Comparison of ENCODE assay signal across 2 cellular contexts in the genomic region with DNA sequence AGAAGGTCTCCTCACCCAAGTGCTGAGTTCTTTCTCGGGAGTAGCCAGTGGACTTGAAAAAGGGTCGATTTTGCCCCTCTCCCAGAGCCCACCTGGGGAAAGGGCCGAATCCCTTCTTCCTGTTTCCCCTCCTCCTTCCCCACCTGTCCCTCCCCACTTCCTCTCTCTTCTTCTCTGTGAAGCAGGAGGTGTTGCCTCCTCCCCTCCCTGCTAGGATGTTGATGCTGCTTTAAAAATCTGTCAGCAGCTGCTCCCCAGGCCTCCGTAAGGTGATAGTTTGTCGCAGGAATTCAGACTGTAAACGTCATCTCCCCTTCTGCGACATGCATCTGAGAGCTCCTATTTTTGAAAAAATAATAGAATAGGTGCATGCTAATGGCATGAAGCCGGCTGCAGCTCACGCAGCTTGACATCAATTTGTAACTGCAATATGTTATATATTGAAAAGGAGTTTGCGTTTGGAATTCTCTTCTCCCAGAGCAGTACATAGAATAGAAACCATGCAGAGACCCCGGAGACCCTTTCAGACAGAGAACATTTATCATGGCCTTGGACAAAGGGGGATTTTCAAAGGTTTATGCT.
TF ChIP-seq lines count a peak whose summit lies in the region.

No MANE protein-coding gene starts in this region.

TF ChIP-seq in H1, 55 proteins besides CTCF, POLR2A, EP300 and RAD21 (continued from another document and continues in another):
- TF ChIP-seq, protein P1, sequence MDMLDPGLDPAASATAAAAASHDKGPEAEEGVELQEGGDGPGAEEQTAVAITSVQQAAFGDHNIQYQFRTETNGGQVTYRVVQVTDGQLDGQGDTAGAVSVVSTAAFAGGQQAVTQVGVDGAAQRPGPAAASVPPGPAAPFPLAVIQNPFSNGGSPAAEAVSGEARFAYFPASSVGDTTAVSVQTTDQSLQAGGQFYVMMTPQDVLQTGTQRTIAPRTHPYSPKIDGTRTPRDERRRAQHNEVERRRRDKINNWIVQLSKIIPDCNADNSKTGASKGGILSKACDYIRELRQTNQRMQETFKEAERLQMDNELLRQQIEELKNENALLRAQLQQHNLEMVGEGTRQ (IDR thresholded peaks at IDR 0.05; ENCODE audit: low read length), result no peak
- TF ChIP-seq TAF7 (optimal IDR thresholded peaks at IDR 0.05; ENCODE audit: borderline replicate concordance, low read depth, low read length), result no peak
- no peak for TF ChIP-seq BACH1 (IDR thresholded peaks at IDR 0.05; ENCODE audit: low read length)
- no peak for TF ChIP-seq RFX5 (IDR thresholded peaks at IDR 0.05; ENCODE audit: borderline replicate concordance, low read depth, low read length)
- TF ChIP-seq, protein P2, sequence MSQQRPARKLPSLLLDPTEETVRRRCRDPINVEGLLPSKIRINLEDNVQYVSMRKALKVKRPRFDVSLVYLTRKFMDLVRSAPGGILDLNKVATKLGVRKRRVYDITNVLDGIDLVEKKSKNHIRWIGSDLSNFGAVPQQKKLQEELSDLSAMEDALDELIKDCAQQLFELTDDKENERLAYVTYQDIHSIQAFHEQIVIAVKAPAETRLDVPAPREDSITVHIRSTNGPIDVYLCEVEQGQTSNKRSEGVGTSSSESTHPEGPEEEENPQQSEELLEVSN (IDR thresholded peaks at IDR 0.05), result no peak
- no peak for TF ChIP-seq SIRT6 (IDR thresholded peaks at IDR 0.05; ENCODE audit: low read length)
- TF ChIP-seq, protein P3, sequence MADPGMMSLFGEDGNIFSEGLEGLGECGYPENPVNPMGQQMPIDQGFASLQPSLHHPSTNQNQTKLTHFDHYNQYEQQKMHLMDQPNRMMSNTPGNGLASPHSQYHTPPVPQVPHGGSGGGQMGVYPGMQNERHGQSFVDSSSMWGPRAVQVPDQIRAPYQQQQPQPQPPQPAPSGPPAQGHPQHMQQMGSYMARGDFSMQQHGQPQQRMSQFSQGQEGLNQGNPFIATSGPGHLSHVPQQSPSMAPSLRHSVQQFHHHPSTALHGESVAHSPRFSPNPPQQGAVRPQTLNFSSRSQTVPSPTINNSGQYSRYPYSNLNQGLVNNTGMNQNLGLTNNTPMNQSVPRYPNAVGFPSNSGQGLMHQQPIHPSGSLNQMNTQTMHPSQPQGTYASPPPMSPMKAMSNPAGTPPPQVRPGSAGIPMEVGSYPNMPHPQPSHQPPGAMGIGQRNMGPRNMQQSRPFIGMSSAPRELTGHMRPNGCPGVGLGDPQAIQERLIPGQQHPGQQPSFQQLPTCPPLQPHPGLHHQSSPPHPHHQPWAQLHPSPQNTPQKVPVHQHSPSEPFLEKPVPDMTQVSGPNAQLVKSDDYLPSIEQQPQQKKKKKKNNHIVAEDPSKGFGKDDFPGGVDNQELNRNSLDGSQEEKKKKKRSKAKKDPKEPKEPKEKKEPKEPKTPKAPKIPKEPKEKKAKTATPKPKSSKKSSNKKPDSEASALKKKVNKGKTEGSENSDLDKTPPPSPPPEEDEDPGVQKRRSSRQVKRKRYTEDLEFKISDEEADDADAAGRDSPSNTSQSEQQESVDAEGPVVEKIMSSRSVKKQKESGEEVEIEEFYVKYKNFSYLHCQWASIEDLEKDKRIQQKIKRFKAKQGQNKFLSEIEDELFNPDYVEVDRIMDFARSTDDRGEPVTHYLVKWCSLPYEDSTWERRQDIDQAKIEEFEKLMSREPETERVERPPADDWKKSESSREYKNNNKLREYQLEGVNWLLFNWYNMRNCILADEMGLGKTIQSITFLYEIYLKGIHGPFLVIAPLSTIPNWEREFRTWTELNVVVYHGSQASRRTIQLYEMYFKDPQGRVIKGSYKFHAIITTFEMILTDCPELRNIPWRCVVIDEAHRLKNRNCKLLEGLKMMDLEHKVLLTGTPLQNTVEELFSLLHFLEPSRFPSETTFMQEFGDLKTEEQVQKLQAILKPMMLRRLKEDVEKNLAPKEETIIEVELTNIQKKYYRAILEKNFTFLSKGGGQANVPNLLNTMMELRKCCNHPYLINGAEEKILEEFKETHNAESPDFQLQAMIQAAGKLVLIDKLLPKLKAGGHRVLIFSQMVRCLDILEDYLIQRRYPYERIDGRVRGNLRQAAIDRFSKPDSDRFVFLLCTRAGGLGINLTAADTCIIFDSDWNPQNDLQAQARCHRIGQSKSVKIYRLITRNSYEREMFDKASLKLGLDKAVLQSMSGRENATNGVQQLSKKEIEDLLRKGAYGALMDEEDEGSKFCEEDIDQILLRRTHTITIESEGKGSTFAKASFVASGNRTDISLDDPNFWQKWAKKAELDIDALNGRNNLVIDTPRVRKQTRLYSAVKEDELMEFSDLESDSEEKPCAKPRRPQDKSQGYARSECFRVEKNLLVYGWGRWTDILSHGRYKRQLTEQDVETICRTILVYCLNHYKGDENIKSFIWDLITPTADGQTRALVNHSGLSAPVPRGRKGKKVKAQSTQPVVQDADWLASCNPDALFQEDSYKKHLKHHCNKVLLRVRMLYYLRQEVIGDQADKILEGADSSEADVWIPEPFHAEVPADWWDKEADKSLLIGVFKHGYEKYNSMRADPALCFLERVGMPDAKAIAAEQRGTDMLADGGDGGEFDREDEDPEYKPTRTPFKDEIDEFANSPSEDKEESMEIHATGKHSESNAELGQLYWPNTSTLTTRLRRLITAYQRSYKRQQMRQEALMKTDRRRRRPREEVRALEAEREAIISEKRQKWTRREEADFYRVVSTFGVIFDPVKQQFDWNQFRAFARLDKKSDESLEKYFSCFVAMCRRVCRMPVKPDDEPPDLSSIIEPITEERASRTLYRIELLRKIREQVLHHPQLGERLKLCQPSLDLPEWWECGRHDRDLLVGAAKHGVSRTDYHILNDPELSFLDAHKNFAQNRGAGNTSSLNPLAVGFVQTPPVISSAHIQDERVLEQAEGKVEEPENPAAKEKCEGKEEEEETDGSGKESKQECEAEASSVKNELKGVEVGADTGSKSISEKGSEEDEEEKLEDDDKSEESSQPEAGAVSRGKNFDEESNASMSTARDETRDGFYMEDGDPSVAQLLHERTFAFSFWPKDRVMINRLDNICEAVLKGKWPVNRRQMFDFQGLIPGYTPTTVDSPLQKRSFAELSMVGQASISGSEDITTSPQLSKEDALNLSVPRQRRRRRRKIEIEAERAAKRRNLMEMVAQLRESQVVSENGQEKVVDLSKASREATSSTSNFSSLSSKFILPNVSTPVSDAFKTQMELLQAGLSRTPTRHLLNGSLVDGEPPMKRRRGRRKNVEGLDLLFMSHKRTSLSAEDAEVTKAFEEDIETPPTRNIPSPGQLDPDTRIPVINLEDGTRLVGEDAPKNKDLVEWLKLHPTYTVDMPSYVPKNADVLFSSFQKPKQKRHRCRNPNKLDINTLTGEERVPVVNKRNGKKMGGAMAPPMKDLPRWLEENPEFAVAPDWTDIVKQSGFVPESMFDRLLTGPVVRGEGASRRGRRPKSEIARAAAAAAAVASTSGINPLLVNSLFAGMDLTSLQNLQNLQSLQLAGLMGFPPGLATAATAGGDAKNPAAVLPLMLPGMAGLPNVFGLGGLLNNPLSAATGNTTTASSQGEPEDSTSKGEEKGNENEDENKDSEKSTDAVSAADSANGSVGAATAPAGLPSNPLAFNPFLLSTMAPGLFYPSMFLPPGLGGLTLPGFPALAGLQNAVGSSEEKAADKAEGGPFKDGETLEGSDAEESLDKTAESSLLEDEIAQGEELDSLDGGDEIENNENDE (IDR thresholded peaks at IDR 0.05; ENCODE audit: insufficient replicate concordance, low read length), result no peak
- no peak for TF ChIP-seq TEAD4 (IDR thresholded peaks at IDR 0.05; ENCODE audit: low read depth, low read length)
- TF ChIP-seq EZH2 (IDR thresholded peaks at IDR 0.05; ENCODE audit: low read depth, low read length, severe bottlenecking), result no peak
- no peak for TF ChIP-seq YY1 (IDR thresholded peaks at IDR 0.05; ENCODE audit: low read depth, low read length)
- no peak for TF ChIP-seq JUND (IDR thresholded peaks at IDR 0.05; ENCODE audit: low read length)
- no peak for TF ChIP-seq FOSL1 (IDR thresholded peaks at IDR 0.05; ENCODE audit: insufficient read depth, low read depth, low read length)
- TF ChIP-seq PHF8 (conservative IDR thresholded peaks at IDR 0.05; ENCODE audit: low read depth, low read length), result no peak
- no peak for TF ChIP-seq NRF1 (IDR thresholded peaks at IDR 0.05; ENCODE audit: low read depth, low read length)

TF ChIP-seq in neural cell, 6 proteins besides CTCF, POLR2A, EP300 and RAD21 (continued from another document):
- TF ChIP-seq, protein P4, sequence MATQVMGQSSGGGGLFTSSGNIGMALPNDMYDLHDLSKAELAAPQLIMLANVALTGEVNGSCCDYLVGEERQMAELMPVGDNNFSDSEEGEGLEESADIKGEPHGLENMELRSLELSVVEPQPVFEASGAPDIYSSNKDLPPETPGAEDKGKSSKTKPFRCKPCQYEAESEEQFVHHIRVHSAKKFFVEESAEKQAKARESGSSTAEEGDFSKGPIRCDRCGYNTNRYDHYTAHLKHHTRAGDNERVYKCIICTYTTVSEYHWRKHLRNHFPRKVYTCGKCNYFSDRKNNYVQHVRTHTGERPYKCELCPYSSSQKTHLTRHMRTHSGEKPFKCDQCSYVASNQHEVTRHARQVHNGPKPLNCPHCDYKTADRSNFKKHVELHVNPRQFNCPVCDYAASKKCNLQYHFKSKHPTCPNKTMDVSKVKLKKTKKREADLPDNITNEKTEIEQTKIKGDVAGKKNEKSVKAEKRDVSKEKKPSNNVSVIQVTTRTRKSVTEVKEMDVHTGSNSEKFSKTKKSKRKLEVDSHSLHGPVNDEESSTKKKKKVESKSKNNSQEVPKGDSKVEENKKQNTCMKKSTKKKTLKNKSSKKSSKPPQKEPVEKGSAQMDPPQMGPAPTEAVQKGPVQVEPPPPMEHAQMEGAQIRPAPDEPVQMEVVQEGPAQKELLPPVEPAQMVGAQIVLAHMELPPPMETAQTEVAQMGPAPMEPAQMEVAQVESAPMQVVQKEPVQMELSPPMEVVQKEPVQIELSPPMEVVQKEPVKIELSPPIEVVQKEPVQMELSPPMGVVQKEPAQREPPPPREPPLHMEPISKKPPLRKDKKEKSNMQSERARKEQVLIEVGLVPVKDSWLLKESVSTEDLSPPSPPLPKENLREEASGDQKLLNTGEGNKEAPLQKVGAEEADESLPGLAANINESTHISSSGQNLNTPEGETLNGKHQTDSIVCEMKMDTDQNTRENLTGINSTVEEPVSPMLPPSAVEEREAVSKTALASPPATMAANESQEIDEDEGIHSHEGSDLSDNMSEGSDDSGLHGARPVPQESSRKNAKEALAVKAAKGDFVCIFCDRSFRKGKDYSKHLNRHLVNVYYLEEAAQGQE (IDR thresholded peaks at IDR 0.05; ENCODE audit: borderline replicate concordance), result peak; percentile 89
- TF ChIP-seq TAF1 (IDR thresholded peaks at IDR 0.05; ENCODE audit: low read depth) (no peak), POLR2AphosphoS5 (IDR thresholded peaks at IDR 0.05) (peak; percentile 80)
